In genomic region chr7:134353411-134353810, GRCh38 we compare ENCODE assay signal across 23 cellular contexts.
"Had no signal": no experiment of that assay in that cellular context is flagged by ENCODE, and none has a peak within 500 bp of the region (broad histone marks: within the 10 kb centered on the region; RNA-seq: fewer than 3 reads in every experiment).

No MANE protein-coding gene starts in this region.

- DNase-seq: dermis blood vessel endothelial cell; effector memory CD4-positive, alpha-beta T cell; erythroblast; hypothalamus; immature natural killer cell; islet precursor cell; mesendoderm; midbrain; natural killer cell; occipital lobe; ovary; stimulated activated CD4-positive, alpha-beta T cell treated with anti-CD3 and anti-CD28 coated beads, Interleukin-2, amount 100 ng/mL, for 24 hours; stimulated activated CD4-positive, alpha-beta T cell treated with anti-CD3 and anti-CD28 coated beads, Interleukin-4, amount 100 ng/mL, for 24 hours; stimulated activated naive CD4-positive, alpha-beta T cell treated with Interleukin-2 at 50 U/mL for 16 hours; stomach; testis; tibial artery had no signal

- H3K36me3 ChIP-seq: ovary, stomach, tibial artery had no signal

- H3K9me3 ChIP-seq: ovary, stomach, testis, tibial artery had no signal

- H3K27ac ChIP-seq: coronary artery, ovary, stomach, testis, tibial artery had no signal

- H3K27ac Mint-ChIP-seq: immature natural killer cell; natural killer cell; stimulated activated effector memory CD8-positive, alpha-beta T cell treated with anti-CD3 and anti-CD28 coated beads, Interleukin-12 subunit alpha, Interleukin-12 subunit beta, amount 100 ng/mL, for 72 hours; type B pancreatic cell had no signal

- H3K4me1 ChIP-seq: testis, tibial artery had no signal

- H3K9me3 Mint-ChIP-seq: central memory CD8-positive, alpha-beta T cell; immature natural killer cell; natural killer cell; stimulated activated effector memory CD8-positive, alpha-beta T cell treated with anti-CD3 and anti-CD28 coated beads, Interleukin-12 subunit alpha, Interleukin-12 subunit beta, amount 100 ng/mL, for 72 hours; type B pancreatic cell had no signal

- ATAC-seq: natural killer cell; sciatic nerve; stimulated activated effector memory CD8-positive, alpha-beta T cell treated with anti-CD3 and anti-CD28 coated beads, Interleukin-12 subunit alpha, Interleukin-12 subunit beta, amount 100 ng/mL, for 72 hours had no signal

- H3K27me3 ChIP-seq: ovary, stomach, testis, tibial artery had no signal

- H3K4me3 ChIP-seq: coronary artery, ovary, stomach, testis, tibial artery had no signal

- H3K36me3 Mint-ChIP-seq: immature natural killer cell; natural killer cell; stimulated activated effector memory CD8-positive, alpha-beta T cell treated with anti-CD3 and anti-CD28 coated beads, Interleukin-12 subunit alpha, Interleukin-12 subunit beta, amount 100 ng/mL, for 72 hours; type B pancreatic cell had no signal

- FAIRE-seq: endothelial cell of umbilical vein had no signal

- H3K4me3 Mint-ChIP-seq: central memory CD8-positive, alpha-beta T cell; immature natural killer cell; natural killer cell; stimulated activated effector memory CD8-positive, alpha-beta T cell treated with anti-CD3 and anti-CD28 coated beads, Interleukin-12 subunit alpha, Interleukin-12 subunit beta, amount 100 ng/mL, for 72 hours; type B pancreatic cell had no signal

- H3K4me1 Mint-ChIP-seq: immature natural killer cell; stimulated activated effector memory CD8-positive, alpha-beta T cell treated with anti-CD3 and anti-CD28 coated beads, Interleukin-12 subunit alpha, Interleukin-12 subunit beta, amount 100 ng/mL, for 72 hours had no signal
